ENCODE assay signal across 15 cellular contexts in the genomic region with DNA sequence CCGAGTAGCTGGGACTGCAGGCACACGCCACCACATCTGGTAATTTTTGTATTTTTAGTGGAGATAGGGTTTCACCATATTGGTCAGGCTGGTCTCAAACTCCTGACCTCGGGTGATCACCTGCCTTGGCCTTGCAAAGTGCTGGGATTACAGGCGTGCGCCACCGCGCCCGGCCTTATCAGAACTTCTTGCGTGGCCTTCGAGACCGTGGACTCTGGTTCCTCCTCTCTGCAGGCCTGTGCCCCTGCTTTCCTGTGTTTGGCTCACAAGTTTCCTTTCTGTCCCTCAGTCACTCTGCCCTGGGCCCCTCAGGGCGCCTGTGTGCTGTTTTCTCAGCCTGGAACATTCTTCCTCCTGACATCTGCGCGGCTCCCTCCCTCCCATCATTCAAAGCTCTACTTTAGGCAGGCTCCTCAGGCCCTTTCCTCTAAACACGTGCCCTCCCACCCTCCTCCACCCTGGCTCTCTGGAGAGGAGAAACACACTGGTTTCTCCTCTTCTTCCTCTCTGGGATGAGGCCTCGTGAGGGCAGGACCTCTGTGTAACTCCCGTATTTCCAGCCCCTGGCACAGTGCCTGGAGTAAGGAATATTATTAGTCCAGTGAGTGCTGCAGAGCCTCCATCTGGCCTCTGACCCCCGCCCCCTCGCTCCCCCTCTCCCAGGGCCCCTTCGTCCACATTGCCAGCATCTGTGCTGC. TPM values are rescaled to one million over a fixed set of nuclear protein-coding genes. Genes with fewer than 3 reads are reported as not detected.
A peak's percentile ranks its signal among the peaks of the same experiment; 100 is the strongest.
DNase-seq lines count a peak whose midpoint lies in the region; ATAC-seq and TF ChIP-seq lines count a peak whose summit lies in the region.
"Had no signal": no experiment of that assay in that cellular context is flagged by ENCODE, and none has a peak within 500 bp of the region (broad histone marks: within the 10 kb centered on the region; RNA-seq: fewer than 3 reads in every experiment).

No MANE protein-coding gene starts in this region.

- no peak overlapping the region for H3K4me3 ChIP-seq in gastrocnemius medialis
- H3K4me3 ChIP-seq: mucosa of descending colon, pancreas, spleen had no signal

- peaks cover 11% of the 10 kb centered on the region for H3K4me1 Mint-ChIP-seq in activated T-cell treated with anti-CD3 and anti-CD28 coated beads, Interleukin-2, amount 50 U/mL, for 4 hours (ENCODE audit: low read depth)
- peaks cover 8 to 15% (median 12%) of the 10 kb centered on the region in 3 donors for H3K4me1 Mint-ChIP-seq in T-cell

- no peak for TF ChIP-seq POLR2A in gastrocnemius medialis (IDR thresholded peaks at IDR 0.05)

- CTCF ChIA-PET in T-cell (lab: Charles Lee): no interaction called here

- no peaks in the 10 kb centered on the region for H3K9me3 ChIP-seq in gastrocnemius medialis
- H3K9me3 ChIP-seq: mucosa of descending colon, pancreas, spleen had no signal

- intact Hi-C loops in left cardiac atrium (cut with DNase I) (loop anchor here in 1 of 2 donors (10.0 kb wide), 2 partner anchors 52 to 92 kb away; no protein-coding TSS in a partner anchor), gastrocnemius medialis (cut with DNase I; ENCODE audit: low total_unique reads) (no loop called here)

- H3K36me3 ChIP-seq in gastrocnemius medialis: no peaks in the 10 kb centered on the region
- H3K36me3 ChIP-seq: pancreas, spleen had no signal

- in situ Hi-C loops in gastrocnemius medialis (cut with MboI; ENCODE audit: low sequenced_read_pairs in 4 of 4): no loop called here

- no peaks in the 10 kb centered on the region for H3K36me3 Mint-ChIP-seq in activated T-cell treated with anti-CD3 and anti-CD28 coated beads, Interleukin-2, amount 50 U/mL, for 4 hours (ENCODE audit: insufficient read depth)
- H3K36me3 Mint-ChIP-seq in T-cell: no peaks in the 10 kb centered on the region

- peak overlapping the region; percentile 30 to 99 (median 80) for H3K27ac ChIP-seq in gastrocnemius medialis
- H3K27ac ChIP-seq: pancreas had no signal

- DNase-seq in UCSD-AML1 (lab: John Stamatoyannopoulos, UW; ENCODE audit: unreplicated experiment) (peak; percentile 36), left cardiac atrium (peak; percentile 27), gastrocnemius medialis (peak in 1 of 2 donors; percentile 39), T-cell (no peak)
- DNase-seq in activated T-cell treated with anti-CD3 and anti-CD28 coated beads, Interleukin-2, amount 50 U/mL, for 4 hours: no peak
- DNase-seq: activated CD4-positive, alpha-beta T cell treated with anti-CD3 and anti-CD28 coated beads, Interleukin-2, amount 50 U/mL, for 48 hours; mucosa of descending colon; NCI-H1436; NCI-H226; pancreas; SIG-M5; spleen; stimulated activated naive CD8-positive, alpha-beta T cell treated with anti-CD3 and anti-CD28 coated beads, Interleukin-15, Interleukin-2, amounts not matched to agents 100 U/mL and 50 U/mL, for 24 hours had no signal

- no peak for TF ChIP-seq CTCF in gastrocnemius medialis (IDR thresholded peaks at IDR 0.05 in 4 of 5, conservative IDR thresholded peaks at IDR 0.05 in 1 of 5)

- H3K4me1 ChIP-seq in gastrocnemius medialis: peaks cover 35 to 38% of the 10 kb centered on the region in 2 donors
- H3K4me1 ChIP-seq: pancreas had no signal

- ATAC-seq in left cardiac atrium (peak; percentile 48 to 51), gastrocnemius medialis (peak in 1 of 2 donors; percentile 4), T-cell (replicated peaks in 1 of 4) (no peak)
- no peak for ATAC-seq in activated T-cell treated with anti-CD3 and anti-CD28 coated beads, Interleukin-2, amount 50 U/mL, for 4 hours
- ATAC-seq: mucosa of descending colon; stimulated activated naive CD8-positive, alpha-beta T cell treated with anti-CD3 and anti-CD28 coated beads, Interleukin-15, Interleukin-2, amounts not matched to agents 100 U/mL and 50 U/mL, for 24 hours had no signal

- no peak overlapping the region for H3K4me3 Mint-ChIP-seq in activated T-cell treated with anti-CD3 and anti-CD28 coated beads, Interleukin-2, amount 50 U/mL, for 4 hours
- H3K4me3 Mint-ChIP-seq in T-cell: no peak overlapping the region
- H3K4me3 Mint-ChIP-seq: B cell had no signal

- no peaks in the 10 kb centered on the region for H3K27me3 ChIP-seq in gastrocnemius medialis
- H3K27me3 ChIP-seq: pancreas, spleen had no signal

- no peak overlapping the region for H3K27ac Mint-ChIP-seq in T-cell
- H3K27ac Mint-ChIP-seq: B cell had no signal

- POLR2A ChIA-PET in T-cell (lab: Charles Lee): no interaction called here

- H3K27me3 Mint-ChIP-seq in activated T-cell treated with anti-CD3 and anti-CD28 coated beads, Interleukin-2, amount 50 U/mL, for 4 hours (ENCODE audit: low read depth): no peaks in the 10 kb centered on the region
- H3K27me3 Mint-ChIP-seq in T-cell: peaks cover 0 to 2% of the 10 kb centered on the region in 2 donors
- H3K27me3 Mint-ChIP-seq: B cell had no signal

- no peaks in the 10 kb centered on the region for H3K9me3 Mint-ChIP-seq in activated T-cell treated with anti-CD3 and anti-CD28 coated beads, Interleukin-2, amount 50 U/mL, for 4 hours
- H3K9me3 Mint-ChIP-seq in T-cell: no peaks in the 10 kb centered on the region

RNA-seq across cellular contexts. Expression of a gene that starts 6.9 kb away (rescaled TPM):
- not detected for total RNA-seq in left cardiac atrium
- 1 to 10 TPM in 3 of 4 donors, under 1 TPM in 1; 0.92 to 2.9 (median 1.7) TPM for total RNA-seq in gastrocnemius medialis
- not detected for total RNA-seq in activated T-cell treated with anti-CD3 and anti-CD28 coated beads, Interleukin-2, amount 50 U/mL, for 4 hours
- not detected for total RNA-seq in T-cell
- total RNA-seq: B cell, LHCN-M2, mucosa of descending colon had no signal

RNA-seq across cellular contexts. Expression of a gene that starts 34.6 kb away (rescaled TPM):
- total RNA-seq in left cardiac atrium: 10 to 100 TPM in 1 of 2 donors, 1 to 10 TPM in 1; 8.0 to 12.4 TPM
- 10 to 100 TPM in 1 of 4 donors, 1 to 10 TPM in 3; 3.1 to 13.9 (median 4.1) TPM for total RNA-seq in gastrocnemius medialis
- total RNA-seq in activated T-cell treated with anti-CD3 and anti-CD28 coated beads, Interleukin-2, amount 50 U/mL, for 4 hours: 10 to 100 TPM; 82.2 to 90.5 (median 88.6) TPM
- 10 to 100 TPM; 43.4 to 83.6 (median 73.7) TPM for total RNA-seq in T-cell

RNA-seq across cellular contexts. Expression of a gene that starts 38.0 kb away (rescaled TPM):
- total RNA-seq in left cardiac atrium: 1 to 10 TPM; 2.3 to 4.1 TPM
- total RNA-seq in gastrocnemius medialis: not detected
- total RNA-seq in activated T-cell treated with anti-CD3 and anti-CD28 coated beads, Interleukin-2, amount 50 U/mL, for 4 hours: under 1 TPM in 2 of 3 donors, not detected in 1; 0.19 to 0.32 TPM
- 1 to 10 TPM in 3 of 5 donors, under 1 TPM in 1, not detected in 1; 0.66 to 1.6 (median 1.2) TPM for total RNA-seq in T-cell
- total RNA-seq: B cell, LHCN-M2 had no signal

RNA-seq across cellular contexts. Expression of a gene that starts 39.7 kb away (rescaled TPM):
- total RNA-seq in left cardiac atrium (under 1 TPM; 0.29 to 0.97 TPM), gastrocnemius medialis (1 to 10 TPM in 1 of 4 donors, under 1 TPM in 2, not detected in 1; 0.33 to 1.2 (median 0.38) TPM), T-cell (1 to 10 TPM in 3 of 5 donors, under 1 TPM in 2; 0.08 to 3.6 (median 2.1) TPM)
- under 1 TPM; 0.28 to 0.50 (median 0.43) TPM for total RNA-seq in activated T-cell treated with anti-CD3 and anti-CD28 coated beads, Interleukin-2, amount 50 U/mL, for 4 hours

RNA-seq across cellular contexts. Expression of a gene that starts 58.4 kb away (rescaled TPM):
- total RNA-seq in left cardiac atrium (100 to 1,000 TPM in 1 of 2 donors, 10 to 100 TPM in 1; 79.1 to 156 TPM), gastrocnemius medialis (10 to 100 TPM; 27.1 to 81.8 (median 43.2) TPM), T-cell (100 to 1,000 TPM; 107 to 186 (median 159) TPM)
- total RNA-seq in activated T-cell treated with anti-CD3 and anti-CD28 coated beads, Interleukin-2, amount 50 U/mL, for 4 hours: 10 to 100 TPM; 89.0 to 94.2 (median 90.6) TPM

Comparison
In these comparisons a context has a peak if more than half of its experiments do, and no peak if none do; other contexts are left out.
1. DNase-seq: peak in UCSD-AML1 (single experiment) and left cardiac atrium (single experiment); none in activated T-cell treated with anti-CD3 and anti-CD28 coated beads, Interleukin-2, amount 50 U/mL, for 4 hours (single experiment) and T-cell (0 of 34).
2. ATAC-seq: peak in left cardiac atrium (2 of 2); none in activated T-cell treated with anti-CD3 and anti-CD28 coated beads, Interleukin-2, amount 50 U/mL, for 4 hours (0 of 2) and T-cell (0 of 4).